ENCODE assay signal across 11 cellular contexts in the genomic region with DNA sequence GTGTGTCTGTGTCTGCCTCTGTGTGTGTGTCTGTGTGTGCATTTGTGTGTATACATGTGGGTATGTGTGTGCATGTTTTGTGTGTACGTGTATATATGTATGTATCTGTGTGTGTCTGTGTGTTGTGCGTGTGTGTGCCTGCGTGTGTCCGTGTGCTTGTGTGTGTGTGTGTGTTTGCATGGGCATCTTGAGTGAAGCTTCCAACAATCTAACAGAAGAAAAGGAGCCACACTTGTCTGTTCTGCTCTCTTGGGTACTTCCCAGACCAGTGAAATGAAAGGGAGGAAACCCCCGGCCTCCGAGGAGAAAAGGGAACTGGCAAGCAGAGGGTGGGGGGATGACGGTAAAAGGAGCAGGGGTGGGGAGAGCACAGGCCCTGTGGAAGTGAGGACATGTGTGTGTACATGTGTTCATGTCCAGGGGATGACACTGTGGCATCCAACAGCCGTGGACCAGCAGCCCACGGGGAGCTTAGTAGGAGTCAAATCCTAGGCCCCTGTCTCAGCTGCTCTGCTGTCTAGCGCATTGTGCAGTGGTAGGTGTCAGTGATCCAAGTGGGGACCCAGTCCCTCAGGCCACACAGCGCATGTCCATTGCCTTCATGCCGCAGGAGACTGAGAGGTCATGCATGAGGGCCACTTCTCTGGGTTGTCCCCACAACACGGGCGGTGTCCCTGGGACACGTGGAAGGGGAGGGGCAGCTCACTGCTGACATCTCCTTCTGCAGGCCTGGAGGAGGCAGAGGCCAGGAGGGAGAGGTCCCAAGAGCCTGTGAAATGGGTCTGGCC. TPM values are rescaled to one million over a fixed set of nuclear protein-coding genes. Genes with fewer than 3 reads are reported as not detected.
DNase-seq lines count a peak whose midpoint lies in the region; ATAC-seq, FAIRE-seq and TF ChIP-seq lines count a peak whose summit lies in the region.
"Had no signal": no experiment of that assay in that cellular context is flagged by ENCODE, and none has a peak within 500 bp of the region (broad histone marks: within the 10 kb centered on the region; RNA-seq: fewer than 3 reads in every experiment).

No MANE protein-coding gene starts in this region.

- peaks cover 28% of the 10 kb centered on the region for H3K79me1 ChIP-seq in trophoblast cell (ENCODE audit: low read length)

- H3K4me2 ChIP-seq in trophoblast cell (ENCODE audit: low read length) = peak overlapping the region; percentile 36

- H3K36me3 ChIP-seq in trophoblast cell (ENCODE audit: control insufficient read depth in 1 of 2, insufficient read depth in 2 of 2, low read length in 2 of 2) = no peaks in the 10 kb centered on the region

- H2BK5ac ChIP-seq in trophoblast cell (ENCODE audit: low read depth, low read length, poor library complexity) = peak overlapping the region; percentile 49

- H3K4me1 ChIP-seq in trophoblast cell (ENCODE audit: control insufficient read depth in 1 of 2, insufficient read depth in 2 of 2, low read length in 2 of 2) = peaks cover 18 to 19% of the 10 kb centered on the region in 2 experiments
- H3K4me1 ChIP-seq: foreskin keratinocyte had no signal

- H3K14ac ChIP-seq in trophoblast cell (ENCODE audit: low read length) = peak overlapping the region; percentile 68

- no peak overlapping the region for H2AFZ ChIP-seq in trophoblast cell (ENCODE audit: insufficient read depth, low read length, poor library complexity)

- TF ChIP-seq POLR2A in GM12892 (IDR thresholded peaks at IDR 0.05; ENCODE audit: low read depth, low read length) (no peak), erythroblast (IDR thresholded peaks at IDR 0.05; ENCODE audit: low read length) (no peak), H54 (IDR thresholded peaks at IDR 0.05; ENCODE audit: low read depth, low read length) (no peak)

- peak overlapping the region; percentile 79 for H3K18ac ChIP-seq in trophoblast cell (ENCODE audit: low read length)

- peak overlapping the region; percentile 75 for H2BK120ac ChIP-seq in trophoblast cell (ENCODE audit: insufficient read depth, low read length, poor library complexity)

- peaks cover 10% of the 10 kb centered on the region for H3K79me2 ChIP-seq in trophoblast cell (ENCODE audit: control insufficient read depth, insufficient read depth, low read length, poor library complexity)

- peak overlapping the region; percentile 40 for H4K12ac ChIP-seq in trophoblast cell (ENCODE audit: low read depth, low read length)

- peak overlapping the region; percentile 72 for H4K8ac ChIP-seq in trophoblast cell (ENCODE audit: low read depth, low read length)

- no CpG with 5 or more reads among the region's 15 CpGs for WGBS in trophoblast cell (ENCODE audit: extremely low coverage, insufficient coverage, insufficient read length)

- peak overlapping the region; percentile 28 for H3K4ac ChIP-seq in trophoblast cell (ENCODE audit: low read depth, low read length)

- ATAC-seq in HG02973 (IDR thresholded peaks at IDR 0.05; ENCODE audit: unreplicated experiment) = no peak

- H2BK12ac ChIP-seq in trophoblast cell (ENCODE audit: low read length) = peak overlapping the region; percentile 77

- peak overlapping the region; percentile 79 for H2AK5ac ChIP-seq in trophoblast cell (ENCODE audit: low read length)

- H3K27me3 ChIP-seq in trophoblast cell (ENCODE audit: insufficient read depth, low read length) = no peaks in the 10 kb centered on the region

- H3K4me3 ChIP-seq in trophoblast cell (ENCODE audit: low read depth, low read length) = no peak overlapping the region

- peak overlapping the region; percentile 35 for H3K27ac ChIP-seq in trophoblast cell (ENCODE audit: low read depth, low read length)
- H3K27ac ChIP-seq: foreskin keratinocyte had no signal

- peaks cover 3% of the 10 kb centered on the region for H3K9me3 ChIP-seq in trophoblast cell (ENCODE audit: insufficient read depth, low read depth, low read length)

- peak overlapping the region; percentile 83 for H4K91ac ChIP-seq in trophoblast cell (ENCODE audit: low read depth, low read length)

- peak; percentile 57 for DNase-seq in GM12892 (ENCODE audit: insufficient read length)
- DNase-seq in KG1 (lab: John Stamatoyannopoulos, UW) = peak; percentile 61
- peak; percentile 32 to 53 for DNase-seq in erythroblast (lab: John Stamatoyannopoulos, UW)
- peak; percentile 46 to 65 for DNase-seq in trophoblast cell
- no peak for DNase-seq in H54 (ENCODE audit: insufficient read length, low spot score)
- no peak for DNase-seq in NCI-H82 (lab: John Stamatoyannopoulos, UW)
- DNase-seq in NCI-H1417 (lab: John Stamatoyannopoulos, UW) = no peak
- DNase-seq: activated T-cell treated with anti-CD3 and anti-CD28 coated beads for 4 hours, DMS79, foreskin keratinocyte had no signal

- H3K9ac ChIP-seq in trophoblast cell (ENCODE audit: low read length) = no peak overlapping the region

- peak; percentile 98 for FAIRE-seq in GM12892 (lab: Jason Lieb, UNC)
- FAIRE-seq in H54 (lab: Jason Lieb, UNC) = no peak

- H3K23ac ChIP-seq in trophoblast cell (ENCODE audit: low read length) = peak overlapping the region; percentile 74

RNA-seq across cellular contexts. Expression of a gene that starts 8.1 kb away (rescaled TPM):
- polyA plus RNA-seq in GM12892 (2012; ENCODE audit: missing spikeins) = 14.7 TPM
- polyA plus RNA-seq in trophoblast cell (2013) = 4.3 and 4.7 TPM in 2 replicates
- polyA plus RNA-seq: foreskin keratinocyte had no signal

Comparison
In these comparisons a context has a peak if more than half of its experiments do, and no peak if none do; other contexts are left out.
1. DNase-seq: peak in GM12892 (single experiment), KG1 (single experiment), erythroblast (2 of 2) and trophoblast cell (2 of 2); none in H54 (single experiment), NCI-H82 (single experiment) and NCI-H1417 (0 of 3).